In genomic region chr9:18745710-18746109, GRCh38 we compare ENCODE assay signal across 23 cellular contexts.
DNase-seq lines count a peak whose midpoint lies in the region; ATAC-seq, FAIRE-seq and TF ChIP-seq lines count a peak whose summit lies in the region.
"Had no signal": no experiment of that assay in that cellular context is flagged by ENCODE, and none has a peak within 500 bp of the region (broad histone marks: within the 10 kb centered on the region; RNA-seq: fewer than 3 reads in every experiment).

No MANE protein-coding gene starts in this region.

- TF ChIP-seq POLR2A in uterus (IDR thresholded peaks at IDR 0.05) (no peak), sigmoid colon (IDR thresholded peaks at IDR 0.05) (no peak), vagina (IDR thresholded peaks at IDR 0.05) (no peak)

- H3K4me2 ChIP-seq in astrocyte (ENCODE audit: low read length) = no peak overlapping the region
- H3K4me2 ChIP-seq: A549, GM23338 had no signal

- H3K36me3 Mint-ChIP-seq in astrocyte (ENCODE audit: low read depth, unreplicated experiment) (no peaks in the 10 kb centered on the region), nephron progenitor cell (ENCODE audit: low read depth) (no peaks in the 10 kb centered on the region)
- H3K36me3 Mint-ChIP-seq: IgD-negative memory B cell had no signal

- no peaks in the 10 kb centered on the region for H3K9me3 ChIP-seq in astrocyte (ENCODE audit: insufficient read depth, low read depth, low read length)
- no peaks in the 10 kb centered on the region for H3K9me3 ChIP-seq in kidney (ENCODE audit: control insufficient read depth in 1 of 2, low read length in 2 of 2)
- no peaks in the 10 kb centered on the region for H3K9me3 ChIP-seq in uterus
- H3K9me3 ChIP-seq in sigmoid colon = no peaks in the 10 kb centered on the region
- no peaks in the 10 kb centered on the region for H3K9me3 ChIP-seq in vagina
- H3K9me3 ChIP-seq: A549, Caco-2 had no signal

- H3K4me1 Mint-ChIP-seq in astrocyte (ENCODE audit: low read depth, unreplicated experiment) = peaks cover 4% of the 10 kb centered on the region
- H3K4me1 Mint-ChIP-seq in nephron progenitor cell = peaks cover 17% of the 10 kb centered on the region
- H3K4me1 Mint-ChIP-seq: IgD-negative memory B cell had no signal

- intact Hi-C loops in kidney (cut with DNase I) = no loop called here
- intact Hi-C loops in uterus (cut with DNase I; ENCODE audit: low total_unique reads) = no loop called here
- intact Hi-C loops in sigmoid colon (cut with DNase I) = no loop called here
- intact Hi-C loops in vagina (cut with DNase I) = loop anchor here (10.0 kb wide), 1 partner anchor 59 kb away; no protein-coding TSS in a partner anchor

- DNase-seq in astrocyte (ENCODE audit: low read depth) = no peak
- DNase-seq in kidney = peak; percentile 51
- DNase-seq in nephron progenitor cell = no peak
- DNase-seq in uterus = no peak
- no peak for DNase-seq in sigmoid colon
- DNase-seq in vagina (ENCODE audit: extremely low spot score in 2 of 2) = no peak
- DNase-seq: AML-193; Caco-2; CD4-positive, alpha-beta T cell; HCEC 1CT; HFFc6 had no signal

- H4K20me1 ChIP-seq in astrocyte (ENCODE audit: insufficient read depth, low read length) = no peaks in the 10 kb centered on the region

- H3K27me3 ChIP-seq in astrocyte (ENCODE audit: insufficient read depth, low read length) (no peaks in the 10 kb centered on the region), uterus (no peaks in the 10 kb centered on the region), sigmoid colon (no peaks in the 10 kb centered on the region), vagina (no peaks in the 10 kb centered on the region)

- H3K36me3 ChIP-seq in astrocyte (ENCODE audit: insufficient read depth, low read length) (peaks cover 28% of the 10 kb centered on the region), kidney (ENCODE audit: control insufficient read depth in 1 of 2, insufficient read depth in 2 of 2, low read length in 2 of 2) (no peaks in the 10 kb centered on the region), uterus (no peaks in the 10 kb centered on the region), sigmoid colon (no peaks in the 10 kb centered on the region), vagina (no peaks in the 10 kb centered on the region)

- 85 to 95% methylated on average over 2 of the region's 2 CpGs for WGBS in sigmoid colon, 2 donors

- TF ChIP-seq CTCF in astrocyte (IDR thresholded peaks at IDR 0.05; ENCODE audit: insufficient read depth, low read depth, low read length) (no peak), kidney (IDR thresholded peaks at IDR 0.05; ENCODE audit: borderline replicate concordance, extremely low read depth, insufficient read depth) (no peak), nephron progenitor cell (IDR thresholded peaks at IDR 0.05) (no peak), uterus (IDR thresholded peaks at IDR 0.05) (no peak), sigmoid colon (IDR thresholded peaks at IDR 0.05) (no peak), vagina (IDR thresholded peaks at IDR 0.05) (no peak)

- no peak overlapping the region for H3K4me3 ChIP-seq in astrocyte (ENCODE audit: insufficient read depth, low read depth, low read length)
- H3K4me3 ChIP-seq in kidney (ENCODE audit: low read length in 2 of 2) = no peak overlapping the region
- no peak overlapping the region for H3K4me3 ChIP-seq in uterus
- H3K4me3 ChIP-seq in sigmoid colon = no peak overlapping the region
- H3K4me3 ChIP-seq in vagina = no peak overlapping the region
- H3K4me3 ChIP-seq: A549, GM23338 had no signal

- H3K9ac ChIP-seq in astrocyte (ENCODE audit: low read length) = no peak overlapping the region
- H3K9ac ChIP-seq in kidney (ENCODE audit: low read length in 2 of 2) = no peak overlapping the region

- H3K4me1 ChIP-seq in astrocyte (ENCODE audit: insufficient read depth, low read length) (peaks cover 3% of the 10 kb centered on the region), kidney (ENCODE audit: control insufficient read depth in 1 of 2, insufficient read depth in 1 of 2, low read depth in 1 of 2, low read length in 2 of 2) (peaks cover 8 to 10% of the 10 kb centered on the region in 2 donors), uterus (no peaks in the 10 kb centered on the region), sigmoid colon (peaks cover 0 to 33% (median 25%) of the 10 kb centered on the region in 4 donors), vagina (no peaks in the 10 kb centered on the region)
- H3K4me1 ChIP-seq: A549, Caco-2 had no signal

- ATAC-seq in GM18870 (IDR thresholded peaks at IDR 0.05; ENCODE audit: unreplicated experiment) = no peak
- ATAC-seq: A549, GM23338, HepG2 had no signal

- no peaks in the 10 kb centered on the region for H3K79me2 ChIP-seq in astrocyte (ENCODE audit: insufficient read depth, low read length)

- H3K27ac ChIP-seq in astrocyte (ENCODE audit: low read depth, low read length) (no peak overlapping the region), kidney (ENCODE audit: low read depth in 2 of 2, low read length in 2 of 2) (no peak overlapping the region), uterus (peak overlapping the region; percentile 39 to 40), sigmoid colon (peak overlapping the region in 1 of 4 donors; percentile 3), vagina (no peak overlapping the region)
- H3K27ac ChIP-seq: 22Rv1, A549, C4-2B had no signal

- H3K27ac Mint-ChIP-seq in astrocyte (ENCODE audit: unreplicated experiment) (peak overlapping the region; percentile 38), nephron progenitor cell (peak overlapping the region; percentile 53)
- H3K27ac Mint-ChIP-seq: CD4-positive, alpha-beta T cell; GM23338; HFFc6; IgD-negative memory B cell had no signal

- no peak overlapping the region for H2AFZ ChIP-seq in astrocyte (ENCODE audit: low read depth, low read length)
- H2AFZ ChIP-seq: GM23338 had no signal

- H3K4me3 Mint-ChIP-seq in astrocyte (ENCODE audit: unreplicated experiment) (no peak overlapping the region), nephron progenitor cell (no peak overlapping the region)
- H3K4me3 Mint-ChIP-seq: CD4-positive, alpha-beta T cell; GM23338; HFFc6; IgD-negative memory B cell had no signal

- no peaks in the 10 kb centered on the region for H3K27me3 Mint-ChIP-seq in astrocyte (ENCODE audit: low read depth, unreplicated experiment)
- H3K27me3 Mint-ChIP-seq in nephron progenitor cell (ENCODE audit: low read depth, poor library complexity) = peaks cover 3% of the 10 kb centered on the region
- H3K27me3 Mint-ChIP-seq: IgD-negative memory B cell had no signal

- no peak for TF ChIP-seq EP300 in sigmoid colon (IDR thresholded peaks at IDR 0.05)

- FAIRE-seq in astrocyte (lab: Jason Lieb, UNC) = no peak
- no peak for FAIRE-seq in kidney (lab: Jason Lieb, UNC)
- FAIRE-seq: A549, D721Med, G401.6, GM12892, GM18507, H54, HepG2 had no signal

- H3K9me3 Mint-ChIP-seq in astrocyte (ENCODE audit: unreplicated experiment) (no peaks in the 10 kb centered on the region), nephron progenitor cell (no peaks in the 10 kb centered on the region)
- H3K9me3 Mint-ChIP-seq: CD4-positive, alpha-beta T cell; GM23338; HFFc6; IgD-negative memory B cell had no signal

Comparison
In these comparisons a context has a peak if more than half of its experiments do, and no peak if none do; other contexts are left out.
1. H3K27ac ChIP-seq: peak in uterus (2 of 2); none in astrocyte (single experiment), kidney (0 of 2) and vagina (single experiment).